In genomic region chr4:57639566-57640328, GRCh38 we compare ENCODE assay signal across 1 cellular context.
TF ChIP-seq lines count a peak whose summit lies in the region.

No MANE protein-coding gene starts in this region.

TF ChIP-seq in GM23338, 12 proteins besides CTCF, POLR2A, EP300 and RAD21 (continued from another document):
- no peak for TF ChIP-seq ZNF462 (CRISPR knock-in tag; IDR thresholded peaks at IDR 0.05)
- TF ChIP-seq CREB1 (CRISPR knock-in tag; IDR thresholded peaks at IDR 0.05; ENCODE audit: low read depth), result no peak
- no peak for TF ChIP-seq EZH2phosphoT487 (IDR thresholded peaks at IDR 0.05; ENCODE audit: unreplicated experiment)
- TF ChIP-seq ETS1 (IDR thresholded peaks at IDR 0.05), result no peak
- no peak for TF ChIP-seq STAT1 (IDR thresholded peaks at IDR 0.05; ENCODE audit: unreplicated experiment)
TF ChIP-seq in GM23338: peak in this region for 0.
